Comparison of ENCODE assay signal across 11 cellular contexts in the genomic region with DNA sequence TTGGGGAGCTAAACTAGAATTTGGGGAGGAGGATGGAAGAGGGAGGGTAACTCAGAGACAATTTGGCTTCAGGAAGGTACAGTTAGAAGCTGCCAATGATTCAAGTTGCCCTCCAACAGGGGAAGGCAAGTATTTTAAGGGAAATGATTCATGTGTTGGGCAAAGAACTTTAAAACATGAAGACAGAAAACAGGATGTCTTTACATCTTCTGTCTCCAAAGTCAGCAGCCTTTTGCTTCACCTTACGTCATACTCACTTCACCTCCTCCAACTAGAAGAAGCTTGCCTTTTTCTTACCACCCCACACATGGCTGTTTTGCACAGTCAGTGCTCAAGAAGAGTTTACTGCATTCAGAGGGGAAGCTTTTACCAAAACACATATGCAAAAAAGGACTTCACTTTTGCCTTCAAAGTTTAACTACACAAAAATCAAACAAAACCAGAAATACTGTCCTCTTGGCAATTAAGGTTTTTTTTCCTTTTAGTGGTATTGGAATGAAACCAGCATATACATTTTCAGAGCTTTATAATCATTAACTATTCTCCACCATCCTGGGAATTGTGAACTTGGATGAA. TPM values are rescaled to one million over a fixed set of nuclear protein-coding genes. Genes with fewer than 3 reads are reported as not detected.
DNase-seq lines count a peak whose midpoint lies in the region; ATAC-seq, FAIRE-seq and TF ChIP-seq lines count a peak whose summit lies in the region.
"Had no signal": no experiment of that assay in that cellular context is flagged by ENCODE, and none has a peak within 500 bp of the region (broad histone marks: within the 10 kb centered on the region; RNA-seq: fewer than 3 reads in every experiment).

No MANE protein-coding gene starts in this region.

- no peaks in the 10 kb centered on the region for H3K36me3 Mint-ChIP-seq in osteocyte (ENCODE audit: unreplicated experiment)

- H4K20me1 ChIP-seq in endothelial cell of umbilical vein (replicated peaks; ENCODE audit: control insufficient read depth, extremely low read depth, insufficient read depth, low read length): no peaks in the 10 kb centered on the region

- H3K4me1 ChIP-seq in BE2C (peaks cover 29% of the 10 kb centered on the region), endothelial cell of umbilical vein (ENCODE audit: control insufficient read depth, extremely low read depth, insufficient read depth, low read length) (peaks cover 28% of the 10 kb centered on the region)

- H3K27ac Mint-ChIP-seq in osteocyte (ENCODE audit: unreplicated experiment): peak overlapping the region; percentile 94

- peak; percentile 88 for FAIRE-seq in endothelial cell of umbilical vein (lab: Jason Lieb, UNC)

- DNase-seq in BE2C (no peak), NCI-H446 treated with DMSO at 0.1 percent for 48 hours (lab: John Stamatoyannopoulos, UW) (peak; percentile 44), endothelial cell of umbilical vein (ENCODE audit: low read depth, low spot score) (peak; percentile 88), osteocyte (ENCODE audit: extremely low spot score, unreplicated experiment) (no peak), GM19240 (ENCODE audit: insufficient read length, low spot score) (no peak), amniotic stem cell (lab: John Stamatoyannopoulos, UW) (no peak)
- no peak for DNase-seq in effector CD4-positive, alpha-beta T cell
- DNase-seq: GF-D8; NCI-H2081 treated with DMSO at 0.1 percent for 48 hours; stimulated activated CD4-positive, alpha-beta T cell treated with anti-CD3 and anti-CD28 coated beads, Interleukin-4, amount 100 ng/mL, for 4 hours had no signal

- POLR2A ChIA-PET in endothelial cell of umbilical vein (lab: Charles Lee): no interaction called here

- no peaks in the 10 kb centered on the region for H3K79me2 ChIP-seq in endothelial cell of umbilical vein (ENCODE audit: control insufficient read depth, insufficient read depth, low read length)

- H3K27me3 Mint-ChIP-seq in osteocyte (ENCODE audit: unreplicated experiment): no peaks in the 10 kb centered on the region

- H3K9me3 Mint-ChIP-seq in osteocyte (ENCODE audit: unreplicated experiment): no peaks in the 10 kb centered on the region

- ATAC-seq in HG03520 (IDR thresholded peaks at IDR 0.05; ENCODE audit: unreplicated experiment): no peak

- no peaks in the 10 kb centered on the region for H3K27me3 ChIP-seq in BE2C
- no peaks in the 10 kb centered on the region for H3K27me3 ChIP-seq in endothelial cell of umbilical vein (ENCODE audit: control insufficient read depth in 2 of 2, insufficient read depth in 2 of 2, low read length in 2 of 2)

- H3K9ac ChIP-seq in endothelial cell of umbilical vein (replicated peaks; ENCODE audit: extremely low read depth, insufficient read depth, low read length): peak overlapping the region; percentile 19

- BruUV-seq in endothelial cell of umbilical vein (replicated peaks; lab: Mats Ljungman, UMichigan): TSS peak; percentile 54

- H3K27ac ChIP-seq in endothelial cell of umbilical vein (ENCODE audit: insufficient read depth, low read depth, low read length): peak overlapping the region; percentile 74

- peak overlapping the region; percentile 58 for H2AFZ ChIP-seq in endothelial cell of umbilical vein (ENCODE audit: low read depth, low read length)

- H3K4me2 ChIP-seq in endothelial cell of umbilical vein (ENCODE audit: insufficient read depth, low read length): peak overlapping the region; percentile 43

- H3K9me1 ChIP-seq in endothelial cell of umbilical vein (replicated peaks; ENCODE audit: control insufficient read depth, extremely low read depth, insufficient read depth, low read length): no peaks in the 10 kb centered on the region

- intact Hi-C loops in endothelial cell of umbilical vein (cut with micrococcal nuclease): loop anchor here (1.0 to 2.0 kb wide), 2 partner anchors 7 to 186 kb away; a partner anchor contains a TSS

- no peaks in the 10 kb centered on the region for H3K36me3 ChIP-seq in BE2C
- no peaks in the 10 kb centered on the region for H3K36me3 ChIP-seq in endothelial cell of umbilical vein (ENCODE audit: control insufficient read depth in 2 of 2, extremely low read depth in 1 of 2, insufficient read depth in 2 of 2, low read length in 2 of 2)

- no peak overlapping the region for H3K4me3 Mint-ChIP-seq in osteocyte (ENCODE audit: unreplicated experiment)

- peak; percentile 50 for TF ChIP-seq POLR2A in endothelial cell of umbilical vein (IDR thresholded peaks at IDR 0.05; ENCODE audit: low read depth, low read length)

- dilution Hi-C loops in endothelial cell of umbilical vein (cut with MboI; ENCODE audit: extremely low pct_ligation_motif_present, low sequenced_read_pairs): no loop called here

- H3K9me3 ChIP-seq in BE2C (no peaks in the 10 kb centered on the region), endothelial cell of umbilical vein (replicated peaks; ENCODE audit: control insufficient read depth, insufficient read depth, low read length) (no peaks in the 10 kb centered on the region)

- H3K4me3 ChIP-seq in BE2C (ENCODE audit: low read depth, low read length) (peak overlapping the region; percentile 21; the same call in 1 of the 2 replicates), endothelial cell of umbilical vein (replicated peaks in 1 of 3; ENCODE audit: insufficient read depth in 1 of 3, low read depth in 1 of 3, low read length in 3 of 3) (peak overlapping the region in 1 of 3 experiments; percentile 8)

- CTCF ChIA-PET in endothelial cell of umbilical vein (lab: Charles Lee): interaction anchor here (0.8 to 2.0 kb wide), 8 partner anchors 9 to 298 kb away, joined by 3 to 10 read pairs (median 4); a partner anchor contains a TSS

- H3K4me1 Mint-ChIP-seq in osteocyte (ENCODE audit: unreplicated experiment): peaks cover 62% of the 10 kb centered on the region

- TF ChIP-seq CTCF in BE2C (IDR thresholded peaks at IDR 0.05; ENCODE audit: low read depth, low read length): no peak
- TF ChIP-seq CTCF in endothelial cell of umbilical vein (IDR thresholded peaks at IDR 0.05; ENCODE audit: extremely low read depth in 1 of 2, insufficient read depth in 1 of 2, low read depth in 1 of 2, low read length in 2 of 2): no peak
- no peak for TF ChIP-seq CTCF in osteocyte (IDR thresholded peaks at IDR 0.05)

TF ChIP-seq in endothelial cell of umbilical vein, 7 proteins besides CTCF, POLR2A, EP300 and RAD21:
- TF ChIP-seq, protein P1, sequence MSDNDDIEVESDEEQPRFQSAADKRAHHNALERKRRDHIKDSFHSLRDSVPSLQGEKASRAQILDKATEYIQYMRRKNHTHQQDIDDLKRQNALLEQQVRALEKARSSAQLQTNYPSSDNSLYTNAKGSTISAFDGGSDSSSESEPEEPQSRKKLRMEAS (IDR thresholded peaks at IDR 0.05; ENCODE audit: insufficient read depth, insufficient read length): no peak
- TF ChIP-seq POLR2AphosphoS5 (IDR thresholded peaks at IDR 0.05; ENCODE audit: insufficient read depth, low read depth, low read length) (peak; percentile 23), FOS (IDR thresholded peaks at IDR 0.05; ENCODE audit: borderline replicate concordance, insufficient read depth, low read length) (peak; percentile 55), JUN (IDR thresholded peaks at IDR 0.05; ENCODE audit: borderline replicate concordance, insufficient read depth, insufficient read length, low read depth) (peak; percentile 56), EZH2 (IDR thresholded peaks at IDR 0.05; ENCODE audit: borderline replicate concordance, low read depth, low read length, severe bottlenecking) (no peak)

RNA-seq across cellular contexts. Expression of a gene that starts 36.0 kb away (rescaled TPM):
- polyA plus RNA-seq in BE2C (2012; ENCODE audit: insufficient read depth, insufficient read length, low read depth): 9.2 TPM
- 0.74 and 1.6 TPM in 2 replicates for total RNA-seq in endothelial cell of umbilical vein
- polyA plus RNA-seq in endothelial cell of umbilical vein: 2.0 TPM in 2 replicates
- polyA plus RNA-seq in endothelial cell of umbilical vein (2011; cell fraction: cytosol; rRNA removed): 1.4 and 2.1 TPM in 2 replicates
- polyA plus RNA-seq in endothelial cell of umbilical vein (2011; cell fraction: nucleus; rRNA removed): 1.1 and 2.0 TPM in 2 replicates
- polyA plus RNA-seq in endothelial cell of umbilical vein (2012): 4.7 and 10.1 TPM in 2 replicates
- polyA minus RNA-seq in endothelial cell of umbilical vein: 6.1 and 7.6 TPM in 2 replicates
- polyA minus RNA-seq in endothelial cell of umbilical vein (2011; cell fraction: cytosol; rRNA and poly(A)+ RNA removed): 8.5 TPM
- polyA minus RNA-seq in endothelial cell of umbilical vein (2011; cell fraction: nucleus; rRNA and poly(A)+ RNA removed): 2.8 and 2.9 TPM in 2 replicates
- 15.7 and 16.2 TPM in 2 replicates for total RNA-seq in osteocyte

Comparison
In these comparisons a context has a peak if more than half of its experiments do, and no peak if none do; other contexts are left out.
1. DNase-seq: peak in NCI-H446 treated with DMSO at 0.1 percent for 48 hours (single experiment) and endothelial cell of umbilical vein (single experiment); none in BE2C (single experiment), osteocyte (single experiment), GM19240 (single experiment), effector CD4-positive, alpha-beta T cell (single experiment) and amniotic stem cell (single experiment).